In genomic region chr12:55797068-55797467, GRCh38 we compare ENCODE assay signal across 8 cellular contexts. TPM values are rescaled to one million over a fixed set of nuclear protein-coding genes. Genes with fewer than 3 reads are reported as not detected.
DNase-seq lines count a peak whose midpoint lies in the region; TF ChIP-seq lines count a peak whose summit lies in the region.

No MANE protein-coding gene starts in this region.

- H3K36me3 ChIP-seq in esophagus muscularis mucosa = peaks cover 42 to 97% (median 77%) of the 10 kb centered on the region in 4 donors
- peaks cover 17 to 96% of the 10 kb centered on the region in 2 donors for H3K36me3 ChIP-seq in neuronal stem cell (replicated peaks in 1 of 2; ENCODE audit: control insufficient read depth in 2 of 2, insufficient read depth in 2 of 2, low read length in 2 of 2)

- H4K91ac ChIP-seq in neuronal stem cell (ENCODE audit: low read depth, low read length, poor library complexity) = no peak overlapping the region

- H2BK5ac ChIP-seq in neuronal stem cell (ENCODE audit: low read length) = no peak overlapping the region

- no peak overlapping the region for H2BK15ac ChIP-seq in neuronal stem cell (ENCODE audit: low read length)

- no peak overlapping the region for H2AK5ac ChIP-seq in neuronal stem cell (ENCODE audit: low read depth, low read length)

- no peak for TF ChIP-seq POLR2A in esophagus muscularis mucosa (IDR thresholded peaks at IDR 0.05; ENCODE audit: low read depth)

- TF ChIP-seq EP300 in esophagus muscularis mucosa (IDR thresholded peaks at IDR 0.05) = no peak

- no peak overlapping the region for H3K4ac ChIP-seq in neuronal stem cell (ENCODE audit: low read length)

- WGBS in esophagus muscularis mucosa = 50% methylated on average over 5 of the region's 5 CpGs
- no CpG with 5 or more reads among the region's 5 CpGs for WGBS in neuronal stem cell (ENCODE audit: extremely low coverage in 2 of 2, insufficient read length in 2 of 2, insufficient replicate concordance in 1 of 2), 2 donors

- no peak overlapping the region for H3K18ac ChIP-seq in neuronal stem cell (ENCODE audit: low read length)

- DNase-seq in AG08396 (ENCODE audit: low spot score) = peak; percentile 36
- peak; percentile 4 for DNase-seq in NCI-H82 treated with DMSO at 0.1 percent for 48 hours (lab: John Stamatoyannopoulos, UW; ENCODE audit: unreplicated experiment)
- no peak for DNase-seq in esophagus muscularis mucosa (ENCODE audit: extremely low spot score)
- peak; percentile 37 for DNase-seq in neuronal stem cell (ENCODE audit: low spot score)
- DNase-seq in ecto neural progenitor cell (ENCODE audit: low spot score) = no peak
- DNase-seq in cerebellar nuclear complex (lab: John Stamatoyannopoulos, UW) = no peak
- DNase-seq in activated CD4-positive, alpha-beta T cell treated with anti-CD3 and anti-CD28 coated beads, Interleukin-2, amount 50 U/mL, for 48 hours = no peak

- H4K8ac ChIP-seq in neuronal stem cell (ENCODE audit: low read depth, low read length) = no peak overlapping the region

- no peak overlapping the region for H2AFZ ChIP-seq in neuronal stem cell (ENCODE audit: low read length)

- H3K4me3 ChIP-seq in esophagus muscularis mucosa (no peak overlapping the region), neuronal stem cell (ENCODE audit: low read length in 2 of 2) (no peak overlapping the region)

- H3K27ac ChIP-seq in esophagus muscularis mucosa (replicated peaks in 1 of 4) (no peak overlapping the region), neuronal stem cell (replicated peaks; ENCODE audit: low read length) (no peak overlapping the region)

- H3K79me1 ChIP-seq in neuronal stem cell (ENCODE audit: low read depth, low read length) = no peaks in the 10 kb centered on the region

- H3K9me3 ChIP-seq in esophagus muscularis mucosa = no peaks in the 10 kb centered on the region
- H3K9me3 ChIP-seq in neuronal stem cell (replicated peaks in 1 of 2; ENCODE audit: control insufficient read depth in 2 of 2, insufficient read depth in 1 of 2, low read depth in 1 of 2, low read length in 2 of 2) = no peaks in the 10 kb centered on the region

- H2BK120ac ChIP-seq in neuronal stem cell (ENCODE audit: low read depth, low read length) = no peak overlapping the region

- TF ChIP-seq CTCF in GM12873 (IDR thresholded peaks at IDR 0.05; ENCODE audit: insufficient read depth, low read depth, low read length, missing control alignments) (peak; percentile 28), esophagus muscularis mucosa (IDR thresholded peaks at IDR 0.05) (peak in 2 of 3 experiments; percentile 43 to 49)

- intact Hi-C loops in esophagus muscularis mucosa (cut with DNase I) = loop anchor here (5.0 kb wide), 1 partner anchor 50 kb away; no protein-coding TSS in a partner anchor

- no peak overlapping the region for H3K14ac ChIP-seq in neuronal stem cell (ENCODE audit: low read length)

- H3K23ac ChIP-seq in neuronal stem cell (ENCODE audit: low read depth, low read length, poor library complexity) = no peak overlapping the region

- H2BK12ac ChIP-seq in neuronal stem cell (ENCODE audit: low read length) = no peak overlapping the region

- H3K4me2 ChIP-seq in neuronal stem cell (ENCODE audit: insufficient read depth, low read length, poor library complexity, severe bottlenecking) = no peak overlapping the region

- H3K27me3 ChIP-seq in esophagus muscularis mucosa = no peaks in the 10 kb centered on the region
- H3K27me3 ChIP-seq in neuronal stem cell (ENCODE audit: control insufficient read depth in 3 of 3, insufficient read depth in 3 of 3, low read depth in 1 of 3, low read length in 3 of 3) = no peaks in the 10 kb centered on the region

- H3K4me1 ChIP-seq in esophagus muscularis mucosa (peaks cover 0 to 9% (median 0%) of the 10 kb centered on the region in 4 donors), neuronal stem cell (ENCODE audit: control insufficient read depth in 2 of 2, insufficient read depth in 1 of 2, low read depth in 1 of 2, low read length in 2 of 2) (no peaks in the 10 kb centered on the region)

- no peak overlapping the region for H3K9ac ChIP-seq in neuronal stem cell (ENCODE audit: low read depth, low read length, poor library complexity)

RNA-seq across cellular contexts. Expression of gene SARNP, which starts 20.5 kb away (rescaled TPM):
- 10 to 100 TPM; 57.7 to 78.0 (median 70.1) TPM for total RNA-seq in esophagus muscularis mucosa
- 236 TPM for polyA plus RNA-seq in neuronal stem cell (2013, experiment 1 of 2)
- 232 TPM for polyA plus RNA-seq in neuronal stem cell (2013, experiment 2 of 2)

RNA-seq across cellular contexts. Expression of gene ORMDL2, which starts 20.8 kb away (rescaled TPM):
- 10 to 100 TPM in 2 of 4 donors, 1 to 10 TPM in 2; 8.3 to 15.7 (median 11.8) TPM for total RNA-seq in esophagus muscularis mucosa
- polyA plus RNA-seq in neuronal stem cell (2013, experiment 1 of 2) = 36.2 TPM
- polyA plus RNA-seq in neuronal stem cell (2013, experiment 2 of 2) = 35.5 TPM

RNA-seq across cellular contexts. Expression of gene DNAJC14, which starts 32.3 kb away (rescaled TPM):
- total RNA-seq in esophagus muscularis mucosa = 10 to 100 TPM; 23.7 to 33.7 (median 30.0) TPM
- polyA plus RNA-seq in neuronal stem cell (2013, experiment 1 of 2) = 16.5 TPM
- polyA plus RNA-seq in neuronal stem cell (2013, experiment 2 of 2) = 16.1 TPM

RNA-seq across cellular contexts. Expression of gene MMP19, which starts 45.7 kb away (rescaled TPM):
- 10 to 100 TPM in 2 of 4 donors, 1 to 10 TPM in 2; 5.5 to 17.4 (median 8.5) TPM for total RNA-seq in esophagus muscularis mucosa
- 0.24 TPM for polyA plus RNA-seq in neuronal stem cell (2013, experiment 1 of 2)
- polyA plus RNA-seq in neuronal stem cell (2013, experiment 2 of 2) = 0.21 TPM

RNA-seq across cellular contexts. Expression of gene GDF11, which starts 54.1 kb away (rescaled TPM):
- 1 to 10 TPM; 1.7 to 9.0 (median 4.9) TPM for total RNA-seq in esophagus muscularis mucosa
- 26.1 TPM for polyA plus RNA-seq in neuronal stem cell (2013, experiment 1 of 2)
- 26.4 TPM for polyA plus RNA-seq in neuronal stem cell (2013, experiment 2 of 2)

Comparison
In these comparisons a context has a peak if more than half of its experiments do, and no peak if none do; other contexts are left out.
1. DNase-seq: peak in AG08396 (single experiment), NCI-H82 treated with DMSO at 0.1 percent for 48 hours (single experiment) and neuronal stem cell (single experiment); none in esophagus muscularis mucosa (single experiment), ecto neural progenitor cell (single experiment), cerebellar nuclear complex (0 of 2) and activated CD4-positive, alpha-beta T cell treated with anti-CD3 and anti-CD28 coated beads, Interleukin-2, amount 50 U/mL, for 48 hours (0 of 2).